9 cellular contexts compared by ENCODE assay signal in genomic region chr1:220271706-220272046, GRCh38. TPM values are rescaled to one million over a fixed set of nuclear protein-coding genes. Genes with fewer than 3 reads are reported as not detected.
A peak's percentile ranks its signal among the peaks of the same experiment; 100 is the strongest.
DNase-seq lines count a peak whose midpoint lies in the region; ATAC-seq and TF ChIP-seq lines count a peak whose summit lies in the region.
"Had no signal": no experiment of that assay in that cellular context is flagged by ENCODE, and none has a peak within 500 bp of the region (broad histone marks: within the 10 kb centered on the region; RNA-seq: fewer than 3 reads in every experiment).

No MANE protein-coding gene starts in this region.

- H3K27ac Mint-ChIP-seq in activated T-helper 17 cell treated with anti-CD3 and anti-CD28 coated beads, Interleukin-2, amount 50 U/mL, for 72 hours: no peak overlapping the region
- H3K27ac Mint-ChIP-seq in activated T-helper 1 cell treated with anti-CD3 and anti-CD28 coated beads, Interleukin-12 subunit alpha, Interleukin-12 subunit beta, Interleukin-2, Interleukin-4 antibody, amounts not matched to agents 30 ng/mL and 10 ng/mL and 1 ng/mL, durations not matched to agents 14 hours and 24 hours and 36 hours: no peak overlapping the region
- H3K27ac Mint-ChIP-seq: stimulated activated naive B cell treated with anti-CD40 and anti-IgM and Interleukin-4, amounts not matched to agents 10 μg/mL and 1 μg/mL and 100 μg/mL, for 72 hours had no signal

- H4K20me1 ChIP-seq in hepatocyte (ENCODE audit: insufficient read depth, poor library complexity, severe bottlenecking): no peaks in the 10 kb centered on the region

- H3K4me1 ChIP-seq in hepatocyte (ENCODE audit: insufficient read depth): peaks cover 11% of the 10 kb centered on the region

- intact Hi-C loops in activated T-helper 1 cell treated with anti-CD3 and anti-CD28 coated beads, Interleukin-12 subunit alpha, Interleukin-12 subunit beta, Interleukin-2, Interleukin-4 antibody, amounts not matched to agents 30 ng/mL and 10 ng/mL and 1 ng/mL, durations not matched to agents 14 hours and 24 hours and 36 hours (cut with micrococcal nuclease): loop anchor here (1.0 to 10.0 kb wide), 7 partner anchors 30 to 1984 kb away; partner anchors contain the start of genes BPNT1, EPRS1, LYPLAL1 and RRP15

- H3K79me2 ChIP-seq in hepatocyte: peaks cover 52% of the 10 kb centered on the region

- no peak for TF ChIP-seq CTCF in hepatocyte (IDR thresholded peaks at IDR 0.05; ENCODE audit: poor library complexity)

- WGBS in hepatocyte (ENCODE audit: low lambda C conversion rate, missing lambda C conversion rate): 1% methylated on average over 8 of the region's 12 CpGs

- peak; percentile 3 for ATAC-seq in HG03025 (IDR thresholded peaks at IDR 0.05; ENCODE audit: low FRiP score, unreplicated experiment)
- ATAC-seq in activated T-helper 17 cell treated with anti-CD3 and anti-CD28 coated beads, Interleukin-2, amount 50 U/mL, for 72 hours (replicated peaks): peak; percentile 2
- no peak for ATAC-seq in GM21825 (IDR thresholded peaks at IDR 0.05; ENCODE audit: unreplicated experiment)
- ATAC-seq in GM18520 (IDR thresholded peaks at IDR 0.05; ENCODE audit: unreplicated experiment): no peak

- H3K9me3 ChIP-seq in hepatocyte (ENCODE audit: low read depth): no peaks in the 10 kb centered on the region

- H3K9me3 Mint-ChIP-seq in activated T-helper 17 cell treated with anti-CD3 and anti-CD28 coated beads, Interleukin-2, amount 50 U/mL, for 72 hours: no peaks in the 10 kb centered on the region
- H3K9me3 Mint-ChIP-seq in activated T-helper 1 cell treated with anti-CD3 and anti-CD28 coated beads, Interleukin-12 subunit alpha, Interleukin-12 subunit beta, Interleukin-2, Interleukin-4 antibody, amounts not matched to agents 30 ng/mL and 10 ng/mL and 1 ng/mL, durations not matched to agents 14 hours and 24 hours and 36 hours: no peaks in the 10 kb centered on the region
- H3K9me3 Mint-ChIP-seq: stimulated activated naive B cell treated with anti-CD40 and anti-IgM and Interleukin-4, amounts not matched to agents 10 μg/mL and 1 μg/mL and 100 μg/mL, for 72 hours had no signal

- peak overlapping the region; percentile 99 for H3K27ac ChIP-seq in hepatocyte

- H3K36me3 ChIP-seq in hepatocyte (replicated peaks; ENCODE audit: insufficient read depth, low read depth): no peaks in the 10 kb centered on the region

- H3K4me3 ChIP-seq in hepatocyte: peak overlapping the region; percentile 68

- H3K36me3 Mint-ChIP-seq in activated T-helper 17 cell treated with anti-CD3 and anti-CD28 coated beads, Interleukin-2, amount 50 U/mL, for 72 hours (ENCODE audit: low read depth): no peaks in the 10 kb centered on the region
- peaks cover 19% of the 10 kb centered on the region for H3K36me3 Mint-ChIP-seq in activated T-helper 1 cell treated with anti-CD3 and anti-CD28 coated beads, Interleukin-12 subunit alpha, Interleukin-12 subunit beta, Interleukin-2, Interleukin-4 antibody, amounts not matched to agents 30 ng/mL and 10 ng/mL and 1 ng/mL, durations not matched to agents 14 hours and 24 hours and 36 hours (ENCODE audit: low read depth)

- H3K27me3 ChIP-seq in hepatocyte: no peaks in the 10 kb centered on the region

- DNase-seq in G401 (ENCODE audit: low spot score) (peak; percentile 34), hepatocyte (ENCODE audit: low spot score) (no peak)
- DNase-seq in stimulated activated CD4-positive, alpha-beta T cell treated with anti-CD3 and anti-CD28 coated beads, Interleukin-4, amount 100 ng/mL, for 24 hours: peak; percentile 20
- no peak for DNase-seq in activated T-helper 1 cell treated with anti-CD3 and anti-CD28 coated beads, Interleukin-12 subunit alpha, Interleukin-12 subunit beta, Interleukin-2, Interleukin-4 antibody, amounts not matched to agents 30 ng/mL and 10 ng/mL and 1 ng/mL, durations not matched to agents 14 hours and 24 hours and 36 hours (ENCODE audit: low spot score)

- peak overlapping the region; percentile 72 for H2AFZ ChIP-seq in hepatocyte

- no peak overlapping the region for H3K4me3 Mint-ChIP-seq in activated T-helper 17 cell treated with anti-CD3 and anti-CD28 coated beads, Interleukin-2, amount 50 U/mL, for 72 hours
- H3K4me3 Mint-ChIP-seq in activated T-helper 1 cell treated with anti-CD3 and anti-CD28 coated beads, Interleukin-12 subunit alpha, Interleukin-12 subunit beta, Interleukin-2, Interleukin-4 antibody, amounts not matched to agents 30 ng/mL and 10 ng/mL and 1 ng/mL, durations not matched to agents 14 hours and 24 hours and 36 hours: no peak overlapping the region
- H3K4me3 Mint-ChIP-seq: stimulated activated naive B cell treated with anti-CD40 and anti-IgM and Interleukin-4, amounts not matched to agents 10 μg/mL and 1 μg/mL and 100 μg/mL, for 72 hours had no signal

- H3K4me1 Mint-ChIP-seq in activated T-helper 17 cell treated with anti-CD3 and anti-CD28 coated beads, Interleukin-2, amount 50 U/mL, for 72 hours: peaks cover 9% of the 10 kb centered on the region
- H3K4me1 Mint-ChIP-seq in activated T-helper 1 cell treated with anti-CD3 and anti-CD28 coated beads, Interleukin-12 subunit alpha, Interleukin-12 subunit beta, Interleukin-2, Interleukin-4 antibody, amounts not matched to agents 30 ng/mL and 10 ng/mL and 1 ng/mL, durations not matched to agents 14 hours and 24 hours and 36 hours (ENCODE audit: low read depth): peaks cover 20% of the 10 kb centered on the region

- in situ Hi-C loops in G401 (cut with HindIII; ENCODE audit: low sequenced_read_pairs): loop anchor here (10.0 kb wide), 1 partner anchor 207 kb away; no protein-coding TSS in a partner anchor

- H3K9me2 ChIP-seq in hepatocyte (replicated peaks; ENCODE audit: insufficient read depth): no peaks in the 10 kb centered on the region

- H3K4me2 ChIP-seq in hepatocyte: peak overlapping the region; percentile 78

- peaks cover 4% of the 10 kb centered on the region for H3K27me3 Mint-ChIP-seq in activated T-helper 17 cell treated with anti-CD3 and anti-CD28 coated beads, Interleukin-2, amount 50 U/mL, for 72 hours
- peaks cover 9% of the 10 kb centered on the region for H3K27me3 Mint-ChIP-seq in activated T-helper 1 cell treated with anti-CD3 and anti-CD28 coated beads, Interleukin-12 subunit alpha, Interleukin-12 subunit beta, Interleukin-2, Interleukin-4 antibody, amounts not matched to agents 30 ng/mL and 10 ng/mL and 1 ng/mL, durations not matched to agents 14 hours and 24 hours and 36 hours (ENCODE audit: insufficient read depth)

RNA-seq across cellular contexts. Expression of gene RAB3GAP2, which starts 0.6 kb away (rescaled TPM):
- total RNA-seq in G401 (2014; rRNA removed; shearing (Covaris generic)): 10.6 and 17.8 TPM in 2 replicates
- total RNA-seq in activated T-helper 17 cell treated with anti-CD3 and anti-CD28 coated beads, Interleukin-2, amount 50 U/mL, for 72 hours: 10 to 100 TPM; 50.1 to 50.5 TPM
- total RNA-seq in hepatocyte: 25.2 and 31.6 TPM in 2 replicates
- 12.6 and 13.7 TPM in 2 replicates for polyA plus RNA-seq in hepatocyte
- 51.4 and 56.8 TPM in 2 replicates for total RNA-seq in activated T-helper 1 cell treated with anti-CD3 and anti-CD28 coated beads, Interleukin-12 subunit alpha, Interleukin-12 subunit beta, Interleukin-2, Interleukin-4 antibody, amounts not matched to agents 30 ng/mL and 10 ng/mL and 1 ng/mL, durations not matched to agents 14 hours and 24 hours and 36 hours

Comparison
In these comparisons a context has a peak if more than half of its experiments do, and no peak if none do; other contexts are left out.
1. DNase-seq: peak in G401 (single experiment) and stimulated activated CD4-positive, alpha-beta T cell treated with anti-CD3 and anti-CD28 coated beads, Interleukin-4, amount 100 ng/mL, for 24 hours (single experiment); none in hepatocyte (single experiment) and activated T-helper 1 cell treated with anti-CD3 and anti-CD28 coated beads, Interleukin-12 subunit alpha, Interleukin-12 subunit beta, Interleukin-2, Interleukin-4 antibody, amounts not matched to agents 30 ng/mL and 10 ng/mL and 1 ng/mL, durations not matched to agents 14 hours and 24 hours and 36 hours (single experiment).
2. ATAC-seq: peak in HG03025 (single experiment) and activated T-helper 17 cell treated with anti-CD3 and anti-CD28 coated beads, Interleukin-2, amount 50 U/mL, for 72 hours (single experiment); none in GM21825 (single experiment) and GM18520 (single experiment).